10 cellular contexts compared by ENCODE assay signal in genomic region chr3:80190051-80190450, GRCh38.
DNase-seq lines count a peak whose midpoint lies in the region; ATAC-seq and TF ChIP-seq lines count a peak whose summit lies in the region.
"Had no signal": no experiment of that assay in that cellular context is flagged by ENCODE, and none has a peak within 500 bp of the region (broad histone marks: within the 10 kb centered on the region; RNA-seq: fewer than 3 reads in every experiment).

No MANE protein-coding gene starts in this region.

- DNase-seq in A172 (ENCODE audit: low spot score) (peak; percentile 0), HS-5 (ENCODE audit: low read depth) (peak; percentile 81), adrenal gland (peak; percentile 27 to 65 (median 49)), hepatocyte (ENCODE audit: low spot score) (peak; percentile 18), mucosa of descending colon (no peak), NCI-H128 (lab: John Stamatoyannopoulos, UW; ENCODE audit: unreplicated experiment) (no peak)
- DNase-seq: NCI-H526 treated with DMSO at 0.1 percent for 48 hours had no signal

- H3K36me3 ChIP-seq in adrenal gland (replicated peaks in 1 of 2) (no peaks in the 10 kb centered on the region), hepatocyte (replicated peaks; ENCODE audit: insufficient read depth, low read depth) (no peaks in the 10 kb centered on the region), mucosa of descending colon (ENCODE audit: low read depth) (no peaks in the 10 kb centered on the region)

- no peak overlapping the region for H3K4me2 ChIP-seq in hepatocyte
- H3K4me2 ChIP-seq: KMS-11 had no signal

- H3K27me3 ChIP-seq in adrenal gland (no peaks in the 10 kb centered on the region), hepatocyte (no peaks in the 10 kb centered on the region)

- H3K9me2 ChIP-seq in hepatocyte (replicated peaks; ENCODE audit: insufficient read depth): no peaks in the 10 kb centered on the region

- no peak overlapping the region for H3K27ac ChIP-seq in adrenal gland
- H3K27ac ChIP-seq in hepatocyte: no peak overlapping the region
- H3K27ac ChIP-seq: KMS-11 had no signal

- H3K4me3 ChIP-seq in adrenal gland: peak overlapping the region in 1 of 4 donors; percentile 1
- H3K4me3 ChIP-seq in hepatocyte: no peak overlapping the region
- H3K4me3 ChIP-seq in mucosa of descending colon: no peak overlapping the region

- no peak for TF ChIP-seq POLR2A in adrenal gland (IDR thresholded peaks at IDR 0.05)

- H3K4me1 ChIP-seq in adrenal gland (replicated peaks in 1 of 2) (peaks cover 0 to 10% of the 10 kb centered on the region in 2 donors), hepatocyte (ENCODE audit: insufficient read depth) (no peaks in the 10 kb centered on the region), mucosa of descending colon (ENCODE audit: low read depth) (no peaks in the 10 kb centered on the region)

- no peaks in the 10 kb centered on the region for H4K20me1 ChIP-seq in hepatocyte (ENCODE audit: insufficient read depth, poor library complexity, severe bottlenecking)

- WGBS in adrenal gland, 4 donors: 2 to 7% (median 6%) methylated on average over 3 of the region's 3 CpGs
- WGBS in hepatocyte (ENCODE audit: low lambda C conversion rate, missing lambda C conversion rate): 30% methylated on average over 3 of the region's 3 CpGs

- no peaks in the 10 kb centered on the region for H3K79me2 ChIP-seq in hepatocyte

- H3K9me3 ChIP-seq in adrenal gland (replicated peaks in 1 of 3): no peaks in the 10 kb centered on the region
- no peaks in the 10 kb centered on the region for H3K9me3 ChIP-seq in hepatocyte (ENCODE audit: low read depth)
- H3K9me3 ChIP-seq in mucosa of descending colon: no peaks in the 10 kb centered on the region

- TF ChIP-seq CTCF in adrenal gland (IDR thresholded peaks at IDR 0.05): no peak
- no peak for TF ChIP-seq CTCF in hepatocyte (IDR thresholded peaks at IDR 0.05; ENCODE audit: poor library complexity)
- no peak for TF ChIP-seq CTCF in mucosa of descending colon (IDR thresholded peaks at IDR 0.05)

- H2AFZ ChIP-seq in hepatocyte: no peak overlapping the region

- ATAC-seq in HG03196 (IDR thresholded peaks at IDR 0.05; ENCODE audit: unreplicated experiment) (no peak), HG03565 (IDR thresholded peaks at IDR 0.05; ENCODE audit: unreplicated experiment) (no peak), mucosa of descending colon (no peak)

- intact Hi-C loops in adrenal gland (cut with DNase I): no loop called here
- intact Hi-C loops in mucosa of descending colon (cut with DNase I, micrococcal nuclease): no loop called here

Comparison
In these comparisons a context has a peak if more than half of its experiments do, and no peak if none do; other contexts are left out.
1. DNase-seq: peak in A172 (single experiment), HS-5 (single experiment), adrenal gland (7 of 7) and hepatocyte (single experiment); none in mucosa of descending colon (0 of 3) and NCI-H128 (single experiment).